Comparison of ENCODE assay signal across 16 cellular contexts in genomic region chr3:69443554-69443953, GRCh38. TPM values are rescaled to one million over a fixed set of nuclear protein-coding genes. Genes with fewer than 3 reads are reported as not detected.
DNase-seq lines count a peak whose midpoint lies in the region; ATAC-seq and TF ChIP-seq lines count a peak whose summit lies in the region.
"Had no signal": no experiment of that assay in that cellular context is flagged by ENCODE, and none has a peak within 500 bp of the region (broad histone marks: within the 10 kb centered on the region; RNA-seq: fewer than 3 reads in every experiment).

No MANE protein-coding gene starts in this region.

- in situ Hi-C loops in IMR-90 (cut with MboI; ENCODE audit: low sequenced_read_pairs), result loop anchor here (10.0 kb wide), 2 partner anchors 279 to 511 kb away; no protein-coding TSS in a partner anchor

- H3K23ac ChIP-seq in IMR-90 (ENCODE audit: low read depth, low read length), result no peak overlapping the region

- no peak overlapping the region; the same call in 1 of the 2 replicates for H3K18ac ChIP-seq in IMR-90 (ENCODE audit: low read depth, low read length)

- no peak overlapping the region for H2AK9ac ChIP-seq in IMR-90 (replicated peaks; ENCODE audit: low read depth, low read length, poor library complexity)

- peaks cover 33% of the 10 kb centered on the region for H3K4me1 Mint-ChIP-seq in nephron

- H3K14ac ChIP-seq in IMR-90 (replicated peaks; ENCODE audit: low read depth, low read length), result no peak overlapping the region

- no peak for TF ChIP-seq RAD21 in IMR-90 (IDR thresholded peaks at IDR 0.05; ENCODE audit: low read length)

- ATAC-seq in IMR-90 (ENCODE audit: low read depth) (no peak), HG03045 (IDR thresholded peaks at IDR 0.05; ENCODE audit: unreplicated experiment) (no peak), GM19328 (IDR thresholded peaks at IDR 0.05; ENCODE audit: unreplicated experiment) (no peak)
- ATAC-seq: PC-3 had no signal

- no peak overlapping the region for H3K4me3 Mint-ChIP-seq in nephron

- no peaks in the 10 kb centered on the region for H3K36me3 ChIP-seq in IMR-90 (ENCODE audit: control insufficient read depth, insufficient read depth, low read length)
- H3K36me3 ChIP-seq in spleen, result no peaks in the 10 kb centered on the region

- peak overlapping the region; percentile 6 to 53 (median 11) for H3K27ac Mint-ChIP-seq in nephron

- H4K91ac ChIP-seq in IMR-90 (ENCODE audit: insufficient read depth, low read depth, low read length), result no peak overlapping the region

- H3K9me3 Mint-ChIP-seq in nephron, result no peaks in the 10 kb centered on the region

- TF ChIP-seq POLR2A in IMR-90 (IDR thresholded peaks at IDR 0.05; ENCODE audit: low read depth, low read length), result no peak
- no peak for TF ChIP-seq POLR2A in spleen (IDR thresholded peaks at IDR 0.05)

- H3K4me2 ChIP-seq in IMR-90 (ENCODE audit: low read depth, low read length), result no peak overlapping the region

- no peaks in the 10 kb centered on the region for H3K79me1 ChIP-seq in IMR-90 (ENCODE audit: low read depth in 1 of 2, low read length in 2 of 2)

- intact Hi-C loops in IMR-90 (cut with micrococcal nuclease) (loop anchor here (5.0 to 10.0 kb wide), 2 partner anchors 349 to 511 kb away; no protein-coding TSS in a partner anchor), spleen (cut with DNase I; ENCODE audit: low total_unique reads) (loop anchor here (10.0 kb wide), 1 partner anchor 221 kb away; no protein-coding TSS in a partner anchor)

- no peak overlapping the region for H2BK5ac ChIP-seq in IMR-90 (ENCODE audit: low read depth, low read length, poor library complexity, severe bottlenecking)

- H3K4me1 ChIP-seq in IMR-90 (ENCODE audit: control insufficient read depth, insufficient read depth, low read length) (peaks cover 6% of the 10 kb centered on the region; the same call in 1 of the 2 replicates), spleen (peaks cover 0 to 11% (median 7%) of the 10 kb centered on the region in 6 donors)

- no peaks in the 10 kb centered on the region for H4K20me1 ChIP-seq in IMR-90 (ENCODE audit: insufficient read depth, low read length)

- no peaks in the 10 kb centered on the region for H3K27me3 Mint-ChIP-seq in nephron (ENCODE audit: low read depth)

- H3K36me3 Mint-ChIP-seq in nephron (ENCODE audit: low read depth), result no peaks in the 10 kb centered on the region

- no peak overlapping the region for H3K4me3 ChIP-seq in AG10803 (ENCODE audit: low read length)
- no peak overlapping the region for H3K4me3 ChIP-seq in IMR-90 (ENCODE audit: insufficient read depth, low read depth, low read length)
- H3K4me3 ChIP-seq in spleen, result no peak overlapping the region

- H3K27ac ChIP-seq in IMR-90 (ENCODE audit: insufficient read depth, low read length) (no peak overlapping the region), spleen (no peak overlapping the region)
- H3K27ac ChIP-seq: C4-2B had no signal

- no peak overlapping the region for H3K56ac ChIP-seq in IMR-90 (ENCODE audit: extremely low read depth, insufficient read depth, low read length)

- H3K9ac ChIP-seq in IMR-90 (ENCODE audit: low read depth, low read length), result no peak overlapping the region

- no peak overlapping the region for H2BK15ac ChIP-seq in IMR-90 (ENCODE audit: low read depth, low read length)

- no peak overlapping the region for H2BK20ac ChIP-seq in IMR-90 (ENCODE audit: low read depth, low read length)

- H2BK120ac ChIP-seq in IMR-90 (ENCODE audit: low read depth, low read length), result no peak overlapping the region

- H3K27me3 ChIP-seq in IMR-90 (ENCODE audit: control insufficient read depth, insufficient read depth, low read length), result no peaks in the 10 kb centered on the region
- H3K27me3 ChIP-seq in spleen (replicated peaks in 1 of 7), result no peaks in the 10 kb centered on the region

- no peak overlapping the region for H2AK5ac ChIP-seq in IMR-90 (ENCODE audit: low read depth, low read length)

- H3K9me3 ChIP-seq in IMR-90 (ENCODE audit: control insufficient read depth, insufficient read depth, low read length), result no peaks in the 10 kb centered on the region
- no peaks in the 10 kb centered on the region for H3K9me3 ChIP-seq in spleen

- POLR2A ChIA-PET in IMR-90 (lab: Charles Lee; ENCODE audit: unreplicated experiment), result no interaction called here

- DNase-seq in AG10803 (ENCODE audit: low read depth) (peak; percentile 16), IMR-90 (peak; percentile 16), fibroblast of gingiva (ENCODE audit: low read depth) (peak; percentile 24), spleen (no peak), NCI-H2196 treated with DMSO at 0.1 percent for 48 hours (lab: John Stamatoyannopoulos, UW; ENCODE audit: unreplicated experiment) (no peak)
- DNase-seq: Caco-2, Karpas-422, NCI-H1105 treated with DMSO at 0.1 percent for 48 hours, NCI-H187 treated with DMSO at 0.1 percent for 48 hours, NCI-H446 treated with DMSO at 0.1 percent for 48 hours, NCI-H748 treated with DMSO at 0.1 percent for 48 hours, PC-3 had no signal

- no peak overlapping the region for H2AFZ ChIP-seq in IMR-90 (replicated peaks; ENCODE audit: low read length, poor library complexity)

- no TSS peak for BruUV-seq in IMR-90 (replicated peaks; lab: Mats Ljungman, UMichigan)

- dilution Hi-C loops in IMR-90 (cut with HindIII; ENCODE audit: low sequenced_read_pairs, unreplicated experiment), result no loop called here

- H3K9me1 ChIP-seq in IMR-90 (ENCODE audit: insufficient read depth, low read length), result no peaks in the 10 kb centered on the region

- CTCF ChIA-PET in IMR-90 (lab: Yijun Ruan, JAX), result no interaction called here

- no peak overlapping the region for H3K4ac ChIP-seq in IMR-90 (ENCODE audit: low read depth, low read length)

- TF ChIP-seq CTCF in AG10803 (conservative IDR thresholded peaks at IDR 0.05; ENCODE audit: low read length) (no peak), IMR-90 (conservative IDR thresholded peaks at IDR 0.05; ENCODE audit: low read depth, low read length) (no peak), nephron (IDR thresholded peaks at IDR 0.05; ENCODE audit: unreplicated experiment in 3 of 3) (no peak), spleen (IDR thresholded peaks at IDR 0.05 in 8 of 11, conservative IDR thresholded peaks at IDR 0.05 in 3 of 11) (no peak)

- H4K8ac ChIP-seq in IMR-90 (ENCODE audit: low read depth in 2 of 2, low read length in 2 of 2), result no peak overlapping the region

- H4K5ac ChIP-seq in IMR-90 (ENCODE audit: low read depth, low read length), result no peak overlapping the region

TF ChIP-seq in IMR-90, 13 proteins besides CTCF, POLR2A, EP300 and RAD21:
- TF ChIP-seq MXI1 (IDR thresholded peaks at IDR 0.05; ENCODE audit: borderline replicate concordance, low read depth, low read length), result no peak
- no peak for TF ChIP-seq CEBPB (IDR thresholded peaks at IDR 0.05; ENCODE audit: low read depth, low read length)
- TF ChIP-seq RCOR1 (IDR thresholded peaks at IDR 0.05; ENCODE audit: insufficient replicate concordance, low read length), result no peak
- TF ChIP-seq, protein P1, sequence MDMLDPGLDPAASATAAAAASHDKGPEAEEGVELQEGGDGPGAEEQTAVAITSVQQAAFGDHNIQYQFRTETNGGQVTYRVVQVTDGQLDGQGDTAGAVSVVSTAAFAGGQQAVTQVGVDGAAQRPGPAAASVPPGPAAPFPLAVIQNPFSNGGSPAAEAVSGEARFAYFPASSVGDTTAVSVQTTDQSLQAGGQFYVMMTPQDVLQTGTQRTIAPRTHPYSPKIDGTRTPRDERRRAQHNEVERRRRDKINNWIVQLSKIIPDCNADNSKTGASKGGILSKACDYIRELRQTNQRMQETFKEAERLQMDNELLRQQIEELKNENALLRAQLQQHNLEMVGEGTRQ (IDR thresholded peaks at IDR 0.05; ENCODE audit: low read depth, low read length), result no peak
- TF ChIP-seq MAFK (IDR thresholded peaks at IDR 0.05; ENCODE audit: low read depth, low read length), result no peak
- no peak for TF ChIP-seq SMC3 (IDR thresholded peaks at IDR 0.05; ENCODE audit: low read depth, low read length)
- no peak for TF ChIP-seq NFE2L2 (IDR thresholded peaks at IDR 0.05; ENCODE audit: low read depth, low read length)
- TF ChIP-seq CHD1 (IDR thresholded peaks at IDR 0.05; ENCODE audit: low read depth, low read length), result no peak
- no peak for TF ChIP-seq MAZ (IDR thresholded peaks at IDR 0.05; ENCODE audit: borderline replicate concordance, low read depth, low read length)
- no peak for TF ChIP-seq RFX5 (IDR thresholded peaks at IDR 0.05; ENCODE audit: low read depth, low read length)
- no peak for TF ChIP-seq BHLHE40 (IDR thresholded peaks at IDR 0.05; ENCODE audit: low read depth, low read length)
- TF ChIP-seq FOS (IDR thresholded peaks at IDR 0.05; ENCODE audit: low read depth, low read length), result no peak
- TF ChIP-seq ELK1 (IDR thresholded peaks at IDR 0.05; ENCODE audit: borderline replicate concordance, low read depth, low read length), result no peak
TF ChIP-seq in IMR-90: peak in this region for 0.

RNA-seq across cellular contexts. Expression of gene FRMD4B, which starts 57.7 kb away (rescaled TPM):
- total RNA-seq in IMR-90 (2012; rRNA removed), result 0.28 and 0.36 TPM in 2 replicates
- polyA plus RNA-seq in IMR-90 (2012; rRNA removed), result 0.14 and 0.16 TPM in 2 replicates
- polyA plus RNA-seq in IMR-90 (2012; cell fraction: cytosol; rRNA removed), result 0.02 and 0.03 TPM in 2 replicates
- 0.07 and 0.10 TPM in 2 replicates for polyA plus RNA-seq in IMR-90 (2012; cell fraction: nucleus; rRNA removed; ENCODE audit: low replicate concordance)
- total RNA-seq in spleen, result 100 to 1,000 TPM in 6 of 7 donors, 10 to 100 TPM in 1; 75.2 to 143 (median 128) TPM
- polyA plus RNA-seq in spleen, result 10 to 100 TPM in 1 of 3 donors, 1 to 10 TPM in 2; 8.1 to 17.5 (median 9.8) TPM

Comparison
In these comparisons a context has a peak if more than half of its experiments do, and no peak if none do; other contexts are left out.
1. DNase-seq: peak in AG10803 (single experiment), IMR-90 (single experiment) and fibroblast of gingiva (single experiment); none in spleen (single experiment) and NCI-H2196 treated with DMSO at 0.1 percent for 48 hours (single experiment).
2. RNA of gene FRMD4B, which starts 57.7 kb away (total RNA-seq): 75.2 to 143 TPM in spleen; 0.28 to 0.36 TPM in IMR-90; every median in the first group is over 10 times any median in the second.